8 cellular contexts compared by ENCODE assay signal in genomic region chr18:35005963-35006577, GRCh38. TPM values are rescaled to one million over a fixed set of nuclear protein-coding genes. Genes with fewer than 3 reads are reported as not detected.
DNase-seq lines count a peak whose midpoint lies in the region; ATAC-seq and TF ChIP-seq lines count a peak whose summit lies in the region.

No MANE protein-coding gene starts in this region.

- intact Hi-C loops in Calu3 (cut with micrococcal nuclease; ENCODE audit: unreplicated experiment), result loop anchor here (1.0 to 10.0 kb wide), 7 partner anchors 36 to 349 kb away; partner anchors contain the start of gene MAPRE2
- intact Hi-C loops in sciatic nerve (cut with DNase I), result no loop called here

- no peaks in the 10 kb centered on the region for H3K27me3 Mint-ChIP-seq in Calu3 (ENCODE audit: unreplicated experiment)

- ATAC-seq in GM19043 (IDR thresholded peaks at IDR 0.05; ENCODE audit: low read depth, unreplicated experiment), result peak; percentile 82
- peak; percentile 73 for ATAC-seq in HG03196 (IDR thresholded peaks at IDR 0.05; ENCODE audit: unreplicated experiment)
- ATAC-seq in sciatic nerve, result peak; percentile 95

- no peaks in the 10 kb centered on the region for H3K9me3 ChIP-seq in right atrium auricular region

- H3K4me3 ChIP-seq in right atrium auricular region, result no peak overlapping the region

- no peaks in the 10 kb centered on the region for H3K36me3 ChIP-seq in right atrium auricular region

- H3K36me3 Mint-ChIP-seq in Calu3 (ENCODE audit: insufficient read depth, unreplicated experiment), result no peaks in the 10 kb centered on the region

- CTCF ChIA-PET in Calu3 (lab: Charles Lee), result interaction anchor here (0.8 to 2.4 kb wide), 6 partner anchors 36 to 329 kb away, joined by 3 to 49 read pairs (median 5); partner anchors contain the start of gene MAPRE2

- H3K9me3 Mint-ChIP-seq in Calu3 (ENCODE audit: low read depth, unreplicated experiment), result no peaks in the 10 kb centered on the region

- no peak overlapping the region for H3K4me3 Mint-ChIP-seq in Calu3 (ENCODE audit: low read depth, unreplicated experiment)

- peak; percentile 52 for TF ChIP-seq CTCF in Calu3 (IDR thresholded peaks at IDR 0.05; ENCODE audit: unreplicated experiment)
- peak; percentile 55 to 79 for TF ChIP-seq CTCF in right atrium auricular region (IDR thresholded peaks at IDR 0.05)

- no peak overlapping the region for H3K27ac Mint-ChIP-seq in Calu3 (ENCODE audit: unreplicated experiment)

- H3K4me1 ChIP-seq in right atrium auricular region, result no peaks in the 10 kb centered on the region

- H3K4me1 Mint-ChIP-seq in Calu3 (ENCODE audit: low read depth, unreplicated experiment), result peaks cover 29% of the 10 kb centered on the region

- H3K27ac ChIP-seq in right atrium auricular region, result no peak overlapping the region

- DNase-seq in Calu3, result peak; percentile 36
- DNase-seq in NCI-H2227 (lab: John Stamatoyannopoulos, UW; ENCODE audit: unreplicated experiment), result peak; percentile 66
- peak; percentile 69 for DNase-seq in amniotic epithelial cell (ENCODE audit: low read depth)
- DNase-seq in right atrium auricular region (ENCODE audit: low spot score), result no peak
- DNase-seq in sciatic nerve (ENCODE audit: low spot score), result no peak
- no peak for DNase-seq in NCI-H226

- no TSS peak for BruUV-seq in Calu3 (replicated peaks; lab: Mats Ljungman, UMichigan)

- H3K27me3 ChIP-seq in right atrium auricular region, result no peaks in the 10 kb centered on the region

RNA-seq across cellular contexts. Expression of gene MAPRE2, which starts 35.1 kb away (rescaled TPM):
- total RNA-seq in Calu3 (2022) (31.4 and 32.9 TPM in 2 replicates), right atrium auricular region (100 to 1,000 TPM; 107 to 133 TPM), sciatic nerve (51.8 TPM)

Comparison
In these comparisons a context has a peak if more than half of its experiments do, and no peak if none do; other contexts are left out.
1. DNase-seq: peak in Calu3 (single experiment), NCI-H2227 (single experiment) and amniotic epithelial cell (single experiment); none in right atrium auricular region (single experiment), sciatic nerve (single experiment) and NCI-H226 (single experiment).
2. Peak in every context shown above with its lines, with median percentiles within 50 percentile points of each other: ATAC-seq.